In the genomic region with DNA sequence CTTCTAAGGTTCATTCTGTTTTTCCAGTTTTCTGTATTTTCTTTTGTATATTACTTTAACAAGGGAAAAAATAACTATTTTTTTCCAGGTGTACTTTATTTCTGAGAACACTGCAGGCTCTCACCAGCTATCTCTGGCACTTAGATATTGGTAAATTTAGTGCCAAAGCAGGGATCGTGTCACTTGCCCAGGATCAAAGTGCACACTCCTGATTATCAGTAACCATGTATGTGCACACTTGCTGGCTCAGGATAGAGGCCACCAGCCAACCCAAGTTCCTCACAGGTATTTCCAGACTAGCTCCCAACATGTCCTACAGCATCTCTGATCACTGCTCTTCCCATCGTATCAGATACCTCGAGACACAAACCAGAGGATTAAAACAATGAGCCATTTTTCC, we compare ENCODE assay signal across 16 cellular contexts. TPM values are rescaled to one million over a fixed set of nuclear protein-coding genes. Genes with fewer than 3 reads are reported as not detected.
DNase-seq lines count a peak whose midpoint lies in the region; ATAC-seq, FAIRE-seq and TF ChIP-seq lines count a peak whose summit lies in the region.
"Had no signal": no experiment of that assay in that cellular context is flagged by ENCODE, and none has a peak within 500 bp of the region (broad histone marks: within the 10 kb centered on the region; RNA-seq: fewer than 3 reads in every experiment).

No MANE protein-coding gene starts in this region.

- in situ Hi-C loops in IMR-90 (cut with MboI; ENCODE audit: low sequenced_read_pairs) (no loop called here), HepG2 (cut with HindIII; ENCODE audit: extremely low pct_ligation_motif_present, low pct_unique_long_range_greater_than_20kb) (no loop called here)

- TF ChIP-seq RAD21 in IMR-90 (IDR thresholded peaks at IDR 0.05; ENCODE audit: low read length) (no peak), HepG2 (CRISPR knock-in tag; IDR thresholded peaks at IDR 0.05) (no peak)

- H3K4me1 ChIP-seq in IMR-90 (ENCODE audit: control insufficient read depth, insufficient read depth, low read length) (no peaks in the 10 kb centered on the region), HepG2 (ENCODE audit: insufficient read depth, low read length) (peaks cover 73% of the 10 kb centered on the region), small intestine (ENCODE audit: control insufficient read depth in 2 of 2, insufficient read depth in 1 of 2, low read depth in 1 of 2, low read length in 1 of 2) (peaks cover 6 to 8% of the 10 kb centered on the region in 2 donors), BE2C (no peaks in the 10 kb centered on the region)

- FAIRE-seq in HepG2 (lab: Jason Lieb, UNC) (no peak), small intestine (lab: Jason Lieb, UNC) (no peak), H54 (lab: Jason Lieb, UNC) (no peak)
- FAIRE-seq: A204.1, G401.6, GM12892 had no signal

- H2AFZ ChIP-seq in IMR-90 (replicated peaks; ENCODE audit: low read length, poor library complexity) (peak overlapping the region; percentile 3), HepG2 (ENCODE audit: low read length) (no peak overlapping the region)

- TF ChIP-seq CTCF in IMR-90 (conservative IDR thresholded peaks at IDR 0.05; ENCODE audit: low read depth, low read length) (no peak), HepG2 (CRISPR knock-in tag; IDR thresholded peaks at IDR 0.05) (no peak), BE2C (IDR thresholded peaks at IDR 0.05; ENCODE audit: low read depth, low read length) (no peak)

- intact Hi-C loops in IMR-90 (cut with micrococcal nuclease) (no loop called here), HepG2 (cut with micrococcal nuclease; ENCODE audit: unreplicated experiment) (no loop called here)

- no peak overlapping the region for H2BK15ac ChIP-seq in IMR-90 (ENCODE audit: low read depth, low read length)

- dilution Hi-C loops in IMR-90 (cut with HindIII; ENCODE audit: low sequenced_read_pairs, unreplicated experiment), result no loop called here

- H2AK9ac ChIP-seq in IMR-90 (replicated peaks; ENCODE audit: low read depth, low read length, poor library complexity), result no peak overlapping the region

- no peak overlapping the region for H3K56ac ChIP-seq in IMR-90 (ENCODE audit: extremely low read depth, insufficient read depth, low read length)

- H3K18ac ChIP-seq in IMR-90 (ENCODE audit: low read depth, low read length), result no peak overlapping the region

- H4K20me1 ChIP-seq in IMR-90 (ENCODE audit: insufficient read depth, low read length), result no peaks in the 10 kb centered on the region
- no peaks in the 10 kb centered on the region for H4K20me1 ChIP-seq in HepG2 (ENCODE audit: insufficient read depth, low read length)

- WGBS in IMR-90 (ENCODE audit: extremely low coverage in 2 of 2, insufficient read length in 1 of 2), 2 experiments, result no CpG with 5 or more reads among the region's 3 CpGs
- 30% methylated on average over 3 of the region's 3 CpGs for WGBS in HepG2 (ENCODE audit: low lambda C conversion rate)
- WGBS in small intestine, 3 donors, result 17 to 58% (median 40%) methylated on average over 3 of the region's 3 CpGs

- H3K9ac ChIP-seq in IMR-90 (ENCODE audit: low read depth, low read length), result no peak overlapping the region
- no peak overlapping the region for H3K9ac ChIP-seq in HepG2 (ENCODE audit: insufficient read depth, low read depth, low read length)

- TF ChIP-seq POLR2A in IMR-90 (IDR thresholded peaks at IDR 0.05; ENCODE audit: low read depth, low read length) (no peak), HepG2 (IDR thresholded peaks at IDR 0.05; ENCODE audit: insufficient read depth in 1 of 2, low read depth in 2 of 2, low read length in 2 of 2) (no peak), H54 (IDR thresholded peaks at IDR 0.05; ENCODE audit: low read depth, low read length) (no peak)

- H3K27ac ChIP-seq in IMR-90 (ENCODE audit: insufficient read depth, low read length) (no peak overlapping the region), caudate nucleus (ENCODE audit: low read depth, low read length) (peak overlapping the region; percentile 26), HepG2 (ENCODE audit: extremely low read length, insufficient read depth, low read length) (no peak overlapping the region), small intestine (ENCODE audit: low read depth in 1 of 2, low read length in 1 of 2) (peak overlapping the region; percentile 34 to 56)
- H3K27ac ChIP-seq: C4-2B, HL-60 had no signal

- H2BK120ac ChIP-seq in IMR-90 (ENCODE audit: low read depth, low read length), result no peak overlapping the region

- H3K36me3 ChIP-seq in IMR-90 (ENCODE audit: control insufficient read depth, insufficient read depth, low read length), result no peaks in the 10 kb centered on the region
- H3K36me3 ChIP-seq in HepG2 (replicated peaks in 1 of 2; ENCODE audit: control insufficient read depth in 1 of 2, insufficient read depth in 2 of 2, low read length in 2 of 2), result no peaks in the 10 kb centered on the region
- H3K36me3 ChIP-seq in small intestine (ENCODE audit: control insufficient read depth in 2 of 2, insufficient read depth in 2 of 2, low read length in 2 of 2), result no peaks in the 10 kb centered on the region
- H3K36me3 ChIP-seq in BE2C, result no peaks in the 10 kb centered on the region

- H2BK5ac ChIP-seq in IMR-90 (ENCODE audit: low read depth, low read length, poor library complexity, severe bottlenecking), result no peak overlapping the region

- H3K4me3 ChIP-seq in IMR-90 (ENCODE audit: insufficient read depth, low read depth, low read length), result no peak overlapping the region
- no peak overlapping the region for H3K4me3 ChIP-seq in HepG2 (replicated peaks in 1 of 3; ENCODE audit: insufficient read depth in 1 of 3, low read depth in 2 of 3, low read length in 3 of 3)
- H3K4me3 ChIP-seq in small intestine (ENCODE audit: low read depth in 1 of 2, low read length in 2 of 2), result no peak overlapping the region
- no peak overlapping the region for H3K4me3 ChIP-seq in BE2C (ENCODE audit: low read depth, low read length)

- no peaks in the 10 kb centered on the region for H3K79me1 ChIP-seq in IMR-90 (ENCODE audit: low read depth in 1 of 2, low read length in 2 of 2)

- no peaks in the 10 kb centered on the region for H3K9me1 ChIP-seq in IMR-90 (ENCODE audit: insufficient read depth, low read length)

- ATAC-seq in IMR-90 (ENCODE audit: low read depth), result no peak
- peak; percentile 79 for ATAC-seq in HepG2

- H3K4me2 ChIP-seq in IMR-90 (ENCODE audit: low read depth, low read length), result no peak overlapping the region
- H3K4me2 ChIP-seq in HepG2 (ENCODE audit: low read depth, low read length), result peak overlapping the region; percentile 10; the same call in 1 of the 2 replicates

- no peak overlapping the region for H3K14ac ChIP-seq in IMR-90 (replicated peaks; ENCODE audit: low read depth, low read length)

- H4K91ac ChIP-seq in IMR-90 (ENCODE audit: insufficient read depth, low read depth, low read length), result no peak overlapping the region

- TF ChIP-seq EP300 in HepG2 (IDR thresholded peaks at IDR 0.05; ENCODE audit: low read depth in 2 of 2, low read length in 2 of 2) (no peak), HepG2 (CRISPR knock-in tag; IDR thresholded peaks at IDR 0.05; ENCODE audit: borderline replicate concordance) (no peak)

- H3K27me3 ChIP-seq in IMR-90 (ENCODE audit: control insufficient read depth, insufficient read depth, low read length) (no peaks in the 10 kb centered on the region; the same call in 1 of the 2 replicates), HepG2 (ENCODE audit: control insufficient read depth in 1 of 2, insufficient read depth in 2 of 2, low read length in 2 of 2) (no peaks in the 10 kb centered on the region), small intestine (ENCODE audit: control insufficient read depth in 2 of 2, insufficient read depth in 2 of 2, low read length in 2 of 2) (no peaks in the 10 kb centered on the region), BE2C (no peaks in the 10 kb centered on the region)

- DNase-seq in IMR-90 (no peak), caudate nucleus (lab: John Stamatoyannopoulos, UW) (no peak), HepG2 (ENCODE audit: low spot score) (peak; percentile 61), small intestine (peak; percentile 90), H54 (ENCODE audit: insufficient read length, low spot score) (no peak), BE2C (no peak), NCI-H524 treated with DMSO at 0.1 percent for 48 hours (lab: John Stamatoyannopoulos, UW) (no peak)
- DNase-seq: CD4-positive, alpha-beta memory T cell; DMS153; DMS79 treated with DMSO at 0.1 percent for 48 hours; EL had no signal

- H4K8ac ChIP-seq in IMR-90 (ENCODE audit: low read depth in 2 of 2, low read length in 2 of 2), result no peak overlapping the region

- H3K4ac ChIP-seq in IMR-90 (ENCODE audit: low read depth, low read length), result no peak overlapping the region

- H3K23ac ChIP-seq in IMR-90 (ENCODE audit: low read depth, low read length), result no peak overlapping the region

- CTCF ChIA-PET in IMR-90 (lab: Yijun Ruan, JAX), result interaction anchor here (0.7 to 0.9 kb wide), 2 partner anchors 38 to 265 kb away, joined by 3 read pairs; no protein-coding TSS in a partner anchor
- CTCF ChIA-PET in HepG2 (lab: Yijun Ruan, JAX; ENCODE audit: low intra/inter-chr PET ratio, low total read pairs), result no interaction called here

- BruUV-seq in IMR-90 (replicated peaks; lab: Mats Ljungman, UMichigan) (no TSS peak), HepG2 (replicated peaks; lab: Mats Ljungman, UMichigan) (no TSS peak)

- no peak overlapping the region for H2AK5ac ChIP-seq in IMR-90 (ENCODE audit: low read depth, low read length)

- H3K79me2 ChIP-seq in HepG2 (ENCODE audit: insufficient read depth, low read length), result no peaks in the 10 kb centered on the region

- H3K9me3 ChIP-seq in IMR-90 (ENCODE audit: control insufficient read depth, insufficient read depth, low read length) (no peaks in the 10 kb centered on the region), HepG2 (ENCODE audit: low read length) (no peaks in the 10 kb centered on the region), small intestine (ENCODE audit: control insufficient read depth, low read depth) (no peaks in the 10 kb centered on the region), BE2C (no peaks in the 10 kb centered on the region)

- no peak overlapping the region for H2BK20ac ChIP-seq in IMR-90 (ENCODE audit: low read depth, low read length)

- POLR2A ChIA-PET in IMR-90 (lab: Charles Lee; ENCODE audit: unreplicated experiment) (no interaction called here), HepG2 (lab: Yijun Ruan, JAX) (interaction anchor here (0.9 to 3.6 kb wide), 13 partner anchors 8 to 259 kb away, joined by 3 to 30 read pairs (median 8); no protein-coding TSS in a partner anchor)

- H4K5ac ChIP-seq in IMR-90 (ENCODE audit: low read depth, low read length), result no peak overlapping the region

RNA-seq across cellular contexts. Expression of a gene that starts 5.8 kb away (rescaled TPM):
- under 0.01 TPM in 2 replicates for total RNA-seq in IMR-90 (2012; rRNA removed)
- 0.09 and 0.11 TPM in 2 replicates for polyA plus RNA-seq in IMR-90 (2012; rRNA removed)
- polyA plus RNA-seq in IMR-90 (2012; cell fraction: cytosol; rRNA removed), result 0.06 and 0.09 TPM in 2 replicates
- polyA plus RNA-seq in IMR-90 (2012; cell fraction: nucleus; rRNA removed; ENCODE audit: low replicate concordance), result 0.08 and 0.11 TPM in 2 replicates
- 28.9 and 34.3 TPM in 2 replicates for total RNA-seq in HepG2 (2016; rRNA removed; fragmentation: Illumina TruSeq; extraction: Trizol)
- total RNA-seq in HepG2 (2016; cell fraction: cytosol; rRNA removed; fragmentation: Illumina TruSeq; extraction: Trizol; ENCODE audit: low read depth), result 3.1 and 4.0 TPM in 2 replicates
- 27.1 and 33.9 TPM in 2 replicates for total RNA-seq in HepG2 (2016; cell fraction: insoluble cytoplasmic fraction; rRNA removed; fragmentation: Illumina TruSeq; extraction: Trizol)
- total RNA-seq in HepG2 (2016; cell fraction: membrane; rRNA removed; fragmentation: Illumina TruSeq; extraction: Trizol), result 17.9 and 18.6 TPM in 2 replicates
- 49.9 and 55.0 TPM in 2 replicates for total RNA-seq in HepG2 (2016; cell fraction: nucleus; rRNA removed; fragmentation: Illumina TruSeq; extraction: Trizol)
- 25.3 and 29.1 TPM in 2 replicates for polyA plus RNA-seq in HepG2 (2011; rRNA removed)
- polyA plus RNA-seq in HepG2 (2011; cell fraction: cytosol; rRNA removed), result 17.7 and 21.9 TPM in 2 replicates
- polyA plus RNA-seq in HepG2 (2011; cell fraction: nucleus; rRNA removed), result 46.8 and 48.3 TPM in 2 replicates
- polyA plus RNA-seq in HepG2 (2012), result 41.5 and 51.6 TPM in 2 replicates
- 1.9 and 2.0 TPM in 2 replicates for polyA plus RNA-seq in HepG2 (2016; cell fraction: cytosol; fragmentation: Illumina TruSeq; extraction: Trizol; ENCODE audit: low read depth)
- polyA plus RNA-seq in HepG2 (2016; cell fraction: insoluble cytoplasmic fraction; fragmentation: Illumina TruSeq; extraction: Trizol; ENCODE audit: low read depth), result 21.1 and 22.9 TPM in 2 replicates
- polyA plus RNA-seq in HepG2 (2016; cell fraction: membrane; fragmentation: Illumina TruSeq; extraction: Trizol; ENCODE audit: low read depth), result 6.8 and 7.4 TPM in 2 replicates
- 38.4 and 40.1 TPM in 2 replicates for polyA plus RNA-seq in HepG2 (2016; cell fraction: nucleus; fragmentation: Illumina TruSeq; extraction: Trizol; ENCODE audit: insufficient read depth, low read depth)
- polyA minus RNA-seq in HepG2 (2011; rRNA and poly(A)+ RNA removed; ENCODE audit: low replicate concordance), result 4.3 and 130 TPM in 2 replicates
- 61.0 and 69.9 TPM in 2 replicates for polyA minus RNA-seq in HepG2 (2011; cell fraction: cytosol; rRNA and poly(A)+ RNA removed)
- polyA minus RNA-seq in HepG2 (2011; cell fraction: nucleus; rRNA and poly(A)+ RNA removed), result 116 and 135 TPM in 2 replicates
- 10 to 100 TPM in 2 of 3 donors, 1 to 10 TPM in 1; 8.7 to 18.5 (median 10.3) TPM for polyA plus RNA-seq in small intestine
- 0.85 TPM for polyA plus RNA-seq in BE2C (2012; ENCODE audit: insufficient read depth, insufficient read length, low read depth)

Comparison
In these comparisons a context has a peak if more than half of its experiments do, and no peak if none do; other contexts are left out.
1. DNase-seq: peak in HepG2 (single experiment) and small intestine (single experiment); none in IMR-90 (single experiment), caudate nucleus (0 of 61), H54 (single experiment), BE2C (single experiment) and NCI-H524 treated with DMSO at 0.1 percent for 48 hours (single experiment).
2. H3K27ac ChIP-seq: peak in caudate nucleus (single experiment) and small intestine (2 of 2); none in IMR-90 (single experiment) and HepG2 (single experiment).